Comparison of ENCODE assay signal across 1 cellular context in the genomic region with DNA sequence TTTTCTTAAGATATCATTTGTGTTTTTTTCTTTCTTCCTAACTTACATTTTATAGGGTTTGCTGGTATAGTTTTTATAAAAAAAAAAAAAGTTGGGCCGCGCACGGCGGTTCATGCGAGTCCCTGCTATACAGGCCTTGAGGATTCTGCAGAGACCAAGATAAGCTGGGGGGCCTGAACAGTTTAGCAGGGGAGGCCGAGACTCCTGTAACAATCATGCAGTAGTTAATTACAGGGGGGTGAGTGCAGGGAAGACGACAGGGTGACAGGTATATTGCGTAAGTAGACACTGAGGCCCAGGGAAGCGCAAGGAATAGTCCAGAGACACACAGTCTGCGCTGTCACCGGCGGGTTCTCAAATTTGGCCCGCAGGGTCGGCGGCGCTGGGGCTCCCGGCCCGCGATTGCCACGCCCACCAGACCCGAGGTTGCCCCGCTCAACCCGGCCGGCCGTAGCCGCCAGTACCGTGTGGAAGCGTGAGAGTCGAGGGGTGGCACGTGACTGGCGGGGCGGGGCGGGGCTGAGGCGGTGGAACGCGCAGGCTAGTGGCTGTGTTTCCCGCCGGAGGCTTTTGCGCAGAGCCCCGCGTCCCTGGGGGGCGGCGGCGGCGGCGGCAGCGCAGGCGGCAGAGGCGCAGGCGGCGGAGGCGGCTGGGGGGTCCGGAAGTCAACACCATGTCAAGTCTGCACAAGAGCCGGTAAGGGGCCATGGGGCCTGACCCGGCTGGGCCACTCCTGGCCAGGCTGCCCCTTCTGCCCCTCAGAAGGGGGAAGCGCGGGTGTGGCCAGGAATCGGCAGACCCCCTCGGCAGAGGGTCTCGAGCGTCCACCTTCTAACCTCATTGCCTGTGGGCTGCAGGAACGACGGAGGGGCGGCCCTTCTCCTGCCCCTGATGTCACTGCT.
TF ChIP-seq lines count a peak whose summit lies in the region.

Gene TBC1D13 (plus strand): TSS at position 573 of the 902 bp plus-strand sequence. CDS start 101 bp downstream, at position 674.

TF ChIP-seq in WTC11, 78 proteins besides CTCF, POLR2A, EP300 and RAD21 (continued from another document):
- TF ChIP-seq ATF2 (CRISPR knock-in tag; IDR thresholded peaks at IDR 0.05; ENCODE audit: borderline replicate concordance, low read depth) (no peak), E2F5 (CRISPR knock-in tag; IDR thresholded peaks at IDR 0.05) (peak; percentile 92), ZNF396 (CRISPR knock-in tag; IDR thresholded peaks at IDR 0.05; ENCODE audit: borderline replicate concordance) (no peak), NR2C2 (CRISPR knock-in tag; IDR thresholded peaks at IDR 0.05) (no peak), TEAD4 (CRISPR knock-in tag; IDR thresholded peaks at IDR 0.05) (no peak), CREM (CRISPR knock-in tag; IDR thresholded peaks at IDR 0.05) (peak; percentile 90), CDX4 (CRISPR knock-in tag; IDR thresholded peaks at IDR 0.05; ENCODE audit: borderline replicate concordance) (no peak), JUN (CRISPR knock-in tag; IDR thresholded peaks at IDR 0.05) (no peak), EMX1 (CRISPR knock-in tag; IDR thresholded peaks at IDR 0.05) (no peak), ZSCAN18 (CRISPR knock-in tag; IDR thresholded peaks at IDR 0.05) (no peak), TP53 (CRISPR knock-in tag; IDR thresholded peaks at IDR 0.05) (peak; percentile 54; the same call in 1 of the 2 replicates), SMAD4 (CRISPR knock-in tag; IDR thresholded peaks at IDR 0.05) (peak; percentile 79; the same call in 1 of the 2 replicates), FOXK1 (CRISPR knock-in tag; IDR thresholded peaks at IDR 0.05) (peak; percentile 98), ZNF671 (CRISPR knock-in tag; IDR thresholded peaks at IDR 0.05) (no peak), MYBL2 (CRISPR knock-in tag; IDR thresholded peaks at IDR 0.05) (peak; percentile 91), AR (CRISPR knock-in tag; IDR thresholded peaks at IDR 0.05) (no peak), ZNF423 (CRISPR knock-in tag; IDR thresholded peaks at IDR 0.05) (no peak), RORB (CRISPR knock-in tag; IDR thresholded peaks at IDR 0.05) (no peak), FOXJ3 (CRISPR knock-in tag; IDR thresholded peaks at IDR 0.05; ENCODE audit: borderline replicate concordance) (no peak), AFF4 (CRISPR knock-in tag; IDR thresholded peaks at IDR 0.05; ENCODE audit: borderline replicate concordance) (no peak), GTF2I (CRISPR knock-in tag; conservative IDR thresholded peaks at IDR 0.05) (no peak), CREB1 (CRISPR knock-in tag; IDR thresholded peaks at IDR 0.05) (peak; percentile 75; the same call in 1 of the 2 replicates), HMGA2 (CRISPR knock-in tag; IDR thresholded peaks at IDR 0.05) (no peak)
- TF ChIP-seq, protein P1, sequence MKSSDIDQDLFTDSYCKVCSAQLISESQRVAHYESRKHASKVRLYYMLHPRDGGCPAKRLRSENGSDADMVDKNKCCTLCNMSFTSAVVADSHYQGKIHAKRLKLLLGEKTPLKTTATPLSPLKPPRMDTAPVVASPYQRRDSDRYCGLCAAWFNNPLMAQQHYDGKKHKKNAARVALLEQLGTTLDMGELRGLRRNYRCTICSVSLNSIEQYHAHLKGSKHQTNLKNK (CRISPR knock-in tag; IDR thresholded peaks at IDR 0.05) = no peak
